In genomic region chr11:134599180-134599810, GRCh38 we compare ENCODE assay signal across 23 cellular contexts.
A peak's percentile ranks its signal among the peaks of the same experiment; 100 is the strongest.
DNase-seq lines count a peak whose midpoint lies in the region; ATAC-seq, FAIRE-seq and TF ChIP-seq lines count a peak whose summit lies in the region.
"Had no signal": no experiment of that assay in that cellular context is flagged by ENCODE, and none has a peak within 500 bp of the region (broad histone marks: within the 10 kb centered on the region; RNA-seq: fewer than 3 reads in every experiment).

No MANE protein-coding gene starts in this region.

- no peak overlapping the region for H3K4me2 ChIP-seq in A549
- H3K4me2 ChIP-seq: hepatocyte had no signal

- H3K36me3 ChIP-seq in lower lobe of right lung = no peaks in the 10 kb centered on the region
- H3K36me3 ChIP-seq: MG63, thoracic aorta had no signal

- CTCF ChIA-PET in A549 (lab: Yijun Ruan, JAX) (interaction anchor here (1.5 kb wide), 1 partner anchor 45 kb away, joined by 3 read pairs; no protein-coding TSS in a partner anchor), WTC11 (lab: Charles Lee) (no interaction called here)

- no peak overlapping the region for H3K4me3 Mint-ChIP-seq in WTC11
- H3K4me3 Mint-ChIP-seq in activated T-cell treated with anti-CD3 and anti-CD28 coated beads, Interleukin-2, amount 50 U/mL, for 4 hours = no peak overlapping the region
- H3K4me3 Mint-ChIP-seq: activated CD4-positive, alpha-beta T cell treated with anti-CD3 and anti-CD28 coated beads for 36 hours; activated naive CD8-positive, alpha-beta T cell treated with anti-CD3 and anti-CD28 coated beads for 36 hours; activated T-helper 17 cell treated with anti-CD3 and anti-CD28 coated beads, Interleukin-2, amount 50 U/mL, for 72 hours; CD4-positive, alpha-beta T cell; immature natural killer cell had no signal

- WGBS in A549 (ENCODE audit: missing lambda C conversion rate) = 24% methylated on average over 8 of the region's 8 CpGs

- H3K4me3 ChIP-seq in A549 (no peak overlapping the region), lower lobe of right lung (no peak overlapping the region)
- H3K4me3 ChIP-seq: GM12878, hepatocyte, MG63, thoracic aorta had no signal

- ATAC-seq in A549 (no peak), WTC11 (no peak), lower lobe of right lung (peak in 1 of 2 donors; percentile 49), HG02588 (IDR thresholded peaks at IDR 0.05; ENCODE audit: unreplicated experiment) (no peak), HG02981 (IDR thresholded peaks at IDR 0.05; ENCODE audit: unreplicated experiment) (no peak)
- no peak for ATAC-seq in activated T-cell treated with anti-CD3 and anti-CD28 coated beads, Interleukin-2, amount 50 U/mL, for 4 hours
- ATAC-seq: activated CD4-positive, alpha-beta T cell treated with anti-CD3 and anti-CD28 coated beads for 36 hours; activated T-helper 17 cell treated with anti-CD3 and anti-CD28 coated beads, Interleukin-2, amount 50 U/mL, for 72 hours; foreskin keratinocyte; GM12878; Right ventricle myocardium inferior had no signal

- H3K9me3 ChIP-seq in A549 (no peaks in the 10 kb centered on the region), lower lobe of right lung (no peaks in the 10 kb centered on the region)
- H3K9me3 ChIP-seq: MG63, thoracic aorta had no signal

- no peak for FAIRE-seq in A549 (lab: Jason Lieb, UNC)
- FAIRE-seq: GM12878 had no signal

- 0 out of 2 replicates have a peak, but pooled peaks cover 4% of the 10 kb centered on the region for H3K4me1 Mint-ChIP-seq in WTC11
- H3K4me1 Mint-ChIP-seq in activated T-cell treated with anti-CD3 and anti-CD28 coated beads, Interleukin-2, amount 50 U/mL, for 4 hours (ENCODE audit: low read depth) = no peaks in the 10 kb centered on the region
- H3K4me1 Mint-ChIP-seq: activated CD4-positive, alpha-beta T cell treated with anti-CD3 and anti-CD28 coated beads for 36 hours; activated naive CD8-positive, alpha-beta T cell treated with anti-CD3 and anti-CD28 coated beads for 36 hours; activated T-helper 17 cell treated with anti-CD3 and anti-CD28 coated beads, Interleukin-2, amount 50 U/mL, for 72 hours; immature natural killer cell had no signal

- no peak for TF ChIP-seq POLR2A in A549 (IDR thresholded peaks at IDR 0.05; ENCODE audit: low read length)

- TF ChIP-seq CTCF in A549 (IDR thresholded peaks at IDR 0.05) = no peak
- no peak for TF ChIP-seq CTCF in WTC11 (IDR thresholded peaks at IDR 0.05)
- TF ChIP-seq CTCF in lower lobe of right lung (IDR thresholded peaks at IDR 0.05) = no peak

- H3K27me3 Mint-ChIP-seq in WTC11 (ENCODE audit: low read depth) = peaks cover 2% of the 10 kb centered on the region; the same call in 1 of the 2 replicates
- H3K27me3 Mint-ChIP-seq in activated T-cell treated with anti-CD3 and anti-CD28 coated beads, Interleukin-2, amount 50 U/mL, for 4 hours (ENCODE audit: low read depth) = peaks cover 7% of the 10 kb centered on the region

- no peak overlapping the region for H3K27ac Mint-ChIP-seq in WTC11
- H3K27ac Mint-ChIP-seq: activated CD4-positive, alpha-beta T cell treated with anti-CD3 and anti-CD28 coated beads for 36 hours; activated naive CD8-positive, alpha-beta T cell treated with anti-CD3 and anti-CD28 coated beads for 36 hours; activated T-helper 17 cell treated with anti-CD3 and anti-CD28 coated beads, Interleukin-2, amount 50 U/mL, for 72 hours; CD4-positive, alpha-beta T cell; immature natural killer cell had no signal

- no peaks in the 10 kb centered on the region for H3K27me3 ChIP-seq in lower lobe of right lung (ENCODE audit: low read depth)
- H3K27me3 ChIP-seq: foreskin keratinocyte had no signal

- TF ChIP-seq EP300 in A549 (IDR thresholded peaks at IDR 0.05) = no peak

- POLR2A ChIA-PET in A549 (lab: Yijun Ruan, JAX) (no interaction called here), WTC11 (lab: Charles Lee) (no interaction called here)

- no peak for TF ChIP-seq RAD21 in A549 (conservative IDR thresholded peaks at IDR 0.05 in 1 of 2, IDR thresholded peaks at IDR 0.05 in 1 of 2)

- DNase-seq in A549 (ENCODE audit: low read depth in 1 of 2, low spot score in 1 of 2) (no peak), DMS79 treated with DMSO at 0.1 percent for 48 hours (lab: John Stamatoyannopoulos, UW) (peak; percentile 44), WTC11 (ENCODE audit: low spot score) (no peak), lower lobe of right lung (peak; percentile 18), SKM-1 (lab: John Stamatoyannopoulos, UW; ENCODE audit: unreplicated experiment) (no peak)
- DNase-seq in activated T-cell treated with anti-CD3 and anti-CD28 coated beads, Interleukin-2, amount 50 U/mL, for 4 hours = no peak
- DNase-seq: activated CD4-positive, alpha-beta T cell treated with anti-CD3 and anti-CD28 coated beads for 36 hours; activated naive CD8-positive, alpha-beta T cell treated with anti-CD3 and anti-CD28 coated beads for 36 hours; CD4-positive, alpha-beta T cell; foreskin keratinocyte; immature natural killer cell; MG63; NCI-H146; stimulated activated CD4-positive, alpha-beta T cell treated with anti-CD3 and anti-CD28 coated beads, Interleukin-2, amount 100 ng/mL, for 48 hours; stimulated activated naive CD4-positive, alpha-beta T cell had no signal

- no peak overlapping the region for H3K27ac ChIP-seq in A549
- H3K27ac ChIP-seq in lower lobe of right lung = no peak overlapping the region
- H3K27ac ChIP-seq: foreskin keratinocyte, hepatocyte, HL-60, thoracic aorta had no signal

- intact Hi-C loops in lower lobe of right lung (cut with DNase I) = no loop called here

- H3K4me1 ChIP-seq in A549 (no peaks in the 10 kb centered on the region), lower lobe of right lung (no peaks in the 10 kb centered on the region)
- H3K4me1 ChIP-seq: foreskin keratinocyte had no signal

- H3K9me3 Mint-ChIP-seq in WTC11 = peaks cover 5% of the 10 kb centered on the region; the same call in 1 of the 2 replicates
- H3K9me3 Mint-ChIP-seq in activated T-cell treated with anti-CD3 and anti-CD28 coated beads, Interleukin-2, amount 50 U/mL, for 4 hours = no peaks in the 10 kb centered on the region
- H3K9me3 Mint-ChIP-seq: activated naive CD8-positive, alpha-beta T cell treated with anti-CD3 and anti-CD28 coated beads for 36 hours; activated T-helper 17 cell treated with anti-CD3 and anti-CD28 coated beads, Interleukin-2, amount 50 U/mL, for 72 hours; CD4-positive, alpha-beta T cell had no signal

- H3K36me3 Mint-ChIP-seq in WTC11 = no peaks in the 10 kb centered on the region
- no peaks in the 10 kb centered on the region for H3K36me3 Mint-ChIP-seq in activated T-cell treated with anti-CD3 and anti-CD28 coated beads, Interleukin-2, amount 50 U/mL, for 4 hours (ENCODE audit: insufficient read depth)
- H3K36me3 Mint-ChIP-seq: activated naive CD8-positive, alpha-beta T cell treated with anti-CD3 and anti-CD28 coated beads for 36 hours; immature natural killer cell had no signal

TF ChIP-seq in A549, 52 proteins besides CTCF, POLR2A, EP300 and RAD21 (continues in another document):
- TF ChIP-seq NFE2L2 (conservative IDR thresholded peaks at IDR 0.05; ENCODE audit: low read length) (0 out of 2 replicates have a peak, but pooled peaks have one; percentile 12), CBX2 (IDR thresholded peaks at IDR 0.05; ENCODE audit: borderline replicate concordance, low read depth) (no peak), MAFK (IDR thresholded peaks at IDR 0.05; ENCODE audit: partially characterized antibody) (peak; percentile 82), JUNB (IDR thresholded peaks at IDR 0.05) (no peak), SMC3 (IDR thresholded peaks at IDR 0.05) (no peak), CHD2 (IDR thresholded peaks at IDR 0.05; ENCODE audit: low read length, partially characterized antibody) (no peak), E2F6 (IDR thresholded peaks at IDR 0.05; ENCODE audit: borderline replicate concordance, low read depth) (no peak), FOXS1 (CRISPR knock-in tag; IDR thresholded peaks at IDR 0.05) (no peak), ZNF302 (CRISPR knock-in tag; IDR thresholded peaks at IDR 0.05) (no peak), TP53 (CRISPR knock-in tag; IDR thresholded peaks at IDR 0.05) (no peak), JUN (IDR thresholded peaks at IDR 0.05) (no peak), HOXA7 (CRISPR knock-in tag; IDR thresholded peaks at IDR 0.05) (no peak), RNF2 (IDR thresholded peaks at IDR 0.05; ENCODE audit: borderline replicate concordance, low read depth) (no peak), EHMT2 (IDR thresholded peaks at IDR 0.05; ENCODE audit: low read depth) (no peak)

TF ChIP-seq in WTC11, 78 proteins besides CTCF, POLR2A, EP300 and RAD21:
- TF ChIP-seq NFE2L1 (CRISPR knock-in tag; IDR thresholded peaks at IDR 0.05) = 0 out of 2 replicates have a peak, but pooled peaks have one; percentile 22
- TF ChIP-seq SMAD3 (CRISPR knock-in tag; IDR thresholded peaks at IDR 0.05; ENCODE audit: borderline replicate concordance) = no peak

Comparison
In these comparisons a context has a peak if more than half of its experiments do, and no peak if none do; other contexts are left out.
1. DNase-seq: peak in DMS79 treated with DMSO at 0.1 percent for 48 hours (single experiment) and lower lobe of right lung (single experiment); none in A549 (0 of 2), WTC11 (single experiment), SKM-1 (single experiment) and activated T-cell treated with anti-CD3 and anti-CD28 coated beads, Interleukin-2, amount 50 U/mL, for 4 hours (single experiment).